ENCODE assay signal across 2 cellular contexts in the genomic region with DNA sequence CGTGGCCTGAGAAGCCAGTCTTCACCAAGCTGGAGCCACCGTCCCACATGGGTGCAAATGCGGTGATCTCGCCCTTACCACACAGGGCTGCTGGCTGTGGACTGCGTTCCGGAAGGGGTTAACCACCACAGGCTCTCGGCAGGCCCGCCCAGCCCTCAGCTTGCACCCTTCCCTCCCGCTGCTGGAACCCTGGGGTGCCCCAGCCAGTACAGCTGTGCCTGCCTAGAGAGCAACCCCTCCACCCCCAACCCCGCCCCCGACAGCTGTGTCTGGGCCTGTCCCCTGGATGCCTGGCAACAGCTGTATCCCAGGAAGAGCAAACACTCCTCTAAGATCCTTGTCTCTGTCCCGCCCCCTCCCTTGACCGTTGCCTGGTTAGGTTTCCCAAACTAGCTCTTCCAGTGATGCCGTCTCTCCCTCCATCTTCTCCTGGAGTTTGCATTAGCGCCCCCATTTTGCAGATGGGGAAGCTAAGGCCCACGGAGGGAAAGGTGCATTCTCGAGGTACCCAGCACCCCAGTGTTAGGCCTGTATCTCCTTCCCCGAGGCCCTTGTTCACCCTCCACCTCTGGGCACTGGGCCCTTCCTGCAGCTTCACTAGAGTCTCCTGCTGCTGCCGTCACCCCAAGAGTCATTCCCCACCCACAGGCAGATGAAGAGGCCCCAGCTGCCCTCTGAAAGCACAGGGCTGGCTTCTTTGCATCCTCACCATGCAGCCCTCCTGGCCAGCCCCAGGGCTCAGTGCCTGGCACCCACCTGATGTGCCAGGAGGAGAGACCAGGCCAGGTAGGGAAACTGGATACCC.
TF ChIP-seq lines count a peak whose summit lies in the region.

No MANE protein-coding gene starts in this region.

TF ChIP-seq in A549, 52 proteins besides CTCF, POLR2A, EP300 and RAD21 (continued from another document):
- TF ChIP-seq, protein P1, sequence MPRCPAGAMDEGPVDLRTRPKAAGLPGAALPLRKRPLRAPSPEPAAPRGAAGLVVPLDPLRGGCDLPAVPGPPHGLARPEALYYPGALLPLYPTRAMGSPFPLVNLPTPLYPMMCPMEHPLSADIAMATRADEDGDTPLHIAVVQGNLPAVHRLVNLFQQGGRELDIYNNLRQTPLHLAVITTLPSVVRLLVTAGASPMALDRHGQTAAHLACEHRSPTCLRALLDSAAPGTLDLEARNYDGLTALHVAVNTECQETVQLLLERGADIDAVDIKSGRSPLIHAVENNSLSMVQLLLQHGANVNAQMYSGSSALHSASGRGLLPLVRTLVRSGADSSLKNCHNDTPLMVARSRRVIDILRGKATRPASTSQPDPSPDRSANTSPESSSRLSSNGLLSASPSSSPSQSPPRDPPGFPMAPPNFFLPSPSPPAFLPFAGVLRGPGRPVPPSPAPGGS (IDR thresholded peaks at IDR 0.05) = no peak
- TF ChIP-seq PHF8 (IDR thresholded peaks at IDR 0.05; ENCODE audit: borderline replicate concordance, low read depth) (no peak), MAFK (IDR thresholded peaks at IDR 0.05; ENCODE audit: partially characterized antibody) (no peak), JUN (IDR thresholded peaks at IDR 0.05) (no peak), FOSB (CRISPR knock-in tag; IDR thresholded peaks at IDR 0.05) (no peak), ZNF302 (CRISPR knock-in tag; IDR thresholded peaks at IDR 0.05) (no peak), NPAS2 (CRISPR knock-in tag; IDR thresholded peaks at IDR 0.05; ENCODE audit: borderline replicate concordance) (no peak), HOXB5 (CRISPR knock-in tag; IDR thresholded peaks at IDR 0.05) (no peak), ZSCAN20 (CRISPR knock-in tag; IDR thresholded peaks at IDR 0.05) (no peak)
- TF ChIP-seq, protein P2, sequence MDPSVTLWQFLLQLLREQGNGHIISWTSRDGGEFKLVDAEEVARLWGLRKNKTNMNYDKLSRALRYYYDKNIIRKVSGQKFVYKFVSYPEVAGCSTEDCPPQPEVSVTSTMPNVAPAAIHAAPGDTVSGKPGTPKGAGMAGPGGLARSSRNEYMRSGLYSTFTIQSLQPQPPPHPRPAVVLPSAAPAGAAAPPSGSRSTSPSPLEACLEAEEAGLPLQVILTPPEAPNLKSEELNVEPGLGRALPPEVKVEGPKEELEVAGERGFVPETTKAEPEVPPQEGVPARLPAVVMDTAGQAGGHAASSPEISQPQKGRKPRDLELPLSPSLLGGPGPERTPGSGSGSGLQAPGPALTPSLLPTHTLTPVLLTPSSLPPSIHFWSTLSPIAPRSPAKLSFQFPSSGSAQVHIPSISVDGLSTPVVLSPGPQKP (IDR thresholded peaks at IDR 0.05; ENCODE audit: low read depth, low read length) = no peak
- TF ChIP-seq, protein P3, sequence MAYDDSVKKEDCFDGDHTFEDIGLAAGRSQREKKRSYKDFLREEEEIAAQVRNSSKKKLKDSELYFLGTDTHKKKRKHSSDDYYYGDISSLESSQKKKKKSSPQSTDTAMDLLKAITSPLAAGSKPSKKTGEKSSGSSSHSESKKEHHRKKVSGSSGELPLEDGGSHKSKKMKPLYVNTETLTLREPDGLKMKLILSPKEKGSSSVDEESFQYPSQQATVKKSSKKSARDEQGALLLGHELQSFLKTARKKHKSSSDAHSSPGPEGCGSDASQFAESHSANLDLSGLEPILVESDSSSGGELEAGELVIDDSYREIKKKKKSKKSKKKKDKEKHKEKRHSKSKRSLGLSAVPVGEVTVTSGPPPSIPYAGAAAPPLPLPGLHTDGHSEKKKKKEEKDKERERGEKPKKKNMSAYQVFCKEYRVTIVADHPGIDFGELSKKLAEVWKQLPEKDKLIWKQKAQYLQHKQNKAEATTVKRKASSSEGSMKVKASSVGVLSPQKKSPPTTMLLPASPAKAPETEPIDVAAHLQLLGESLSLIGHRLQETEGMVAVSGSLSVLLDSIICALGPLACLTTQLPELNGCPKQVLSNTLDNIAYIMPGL (CRISPR knock-in tag; IDR thresholded peaks at IDR 0.05; ENCODE audit: borderline replicate concordance) = no peak

TF ChIP-seq in HCT116, 20 proteins besides CTCF, POLR2A, EP300 and RAD21:
- TF ChIP-seq, protein P4, sequence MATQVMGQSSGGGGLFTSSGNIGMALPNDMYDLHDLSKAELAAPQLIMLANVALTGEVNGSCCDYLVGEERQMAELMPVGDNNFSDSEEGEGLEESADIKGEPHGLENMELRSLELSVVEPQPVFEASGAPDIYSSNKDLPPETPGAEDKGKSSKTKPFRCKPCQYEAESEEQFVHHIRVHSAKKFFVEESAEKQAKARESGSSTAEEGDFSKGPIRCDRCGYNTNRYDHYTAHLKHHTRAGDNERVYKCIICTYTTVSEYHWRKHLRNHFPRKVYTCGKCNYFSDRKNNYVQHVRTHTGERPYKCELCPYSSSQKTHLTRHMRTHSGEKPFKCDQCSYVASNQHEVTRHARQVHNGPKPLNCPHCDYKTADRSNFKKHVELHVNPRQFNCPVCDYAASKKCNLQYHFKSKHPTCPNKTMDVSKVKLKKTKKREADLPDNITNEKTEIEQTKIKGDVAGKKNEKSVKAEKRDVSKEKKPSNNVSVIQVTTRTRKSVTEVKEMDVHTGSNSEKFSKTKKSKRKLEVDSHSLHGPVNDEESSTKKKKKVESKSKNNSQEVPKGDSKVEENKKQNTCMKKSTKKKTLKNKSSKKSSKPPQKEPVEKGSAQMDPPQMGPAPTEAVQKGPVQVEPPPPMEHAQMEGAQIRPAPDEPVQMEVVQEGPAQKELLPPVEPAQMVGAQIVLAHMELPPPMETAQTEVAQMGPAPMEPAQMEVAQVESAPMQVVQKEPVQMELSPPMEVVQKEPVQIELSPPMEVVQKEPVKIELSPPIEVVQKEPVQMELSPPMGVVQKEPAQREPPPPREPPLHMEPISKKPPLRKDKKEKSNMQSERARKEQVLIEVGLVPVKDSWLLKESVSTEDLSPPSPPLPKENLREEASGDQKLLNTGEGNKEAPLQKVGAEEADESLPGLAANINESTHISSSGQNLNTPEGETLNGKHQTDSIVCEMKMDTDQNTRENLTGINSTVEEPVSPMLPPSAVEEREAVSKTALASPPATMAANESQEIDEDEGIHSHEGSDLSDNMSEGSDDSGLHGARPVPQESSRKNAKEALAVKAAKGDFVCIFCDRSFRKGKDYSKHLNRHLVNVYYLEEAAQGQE (IDR thresholded peaks at IDR 0.05; ENCODE audit: low read depth) = no peak
- no peak for TF ChIP-seq SP1 (IDR thresholded peaks at IDR 0.05; ENCODE audit: low read depth)
- TF ChIP-seq ZFX (IDR thresholded peaks at IDR 0.05) = no peak
- TF ChIP-seq EZH2 (IDR thresholded peaks at IDR 0.05) = no peak
- no peak for TF ChIP-seq SRF (IDR thresholded peaks at IDR 0.05; ENCODE audit: low read depth)
- TF ChIP-seq FOSL1 (IDR thresholded peaks at IDR 0.05; ENCODE audit: low read depth) = no peak
- TF ChIP-seq ZNF274 (IDR thresholded peaks at IDR 0.05; ENCODE audit: low read depth, low read length) = no peak
- TF ChIP-seq CBX3 (IDR thresholded peaks at IDR 0.05; ENCODE audit: low read depth) = no peak
- no peak for TF ChIP-seq EZH2phosphoT487 (IDR thresholded peaks at IDR 0.05; ENCODE audit: borderline replicate concordance)
- no peak for TF ChIP-seq YY1 (IDR thresholded peaks at IDR 0.05; ENCODE audit: extremely low read depth, insufficient replicate concordance, low read depth, low read length)
- TF ChIP-seq EGR1 (IDR thresholded peaks at IDR 0.05; ENCODE audit: low read depth) = no peak
